11 cellular contexts compared by ENCODE assay signal in genomic region chr9:115146581-115147021, GRCh38. TPM values are rescaled to one million over a fixed set of nuclear protein-coding genes. Genes with fewer than 3 reads are reported as not detected.
DNase-seq lines count a peak whose midpoint lies in the region; ATAC-seq and TF ChIP-seq lines count a peak whose summit lies in the region.
"Had no signal": no experiment of that assay in that cellular context is flagged by ENCODE, and none has a peak within 500 bp of the region (broad histone marks: within the 10 kb centered on the region; RNA-seq: fewer than 3 reads in every experiment).

No MANE protein-coding gene starts in this region.

- intact Hi-C loops in esophagus muscularis mucosa (cut with DNase I), result loop anchor here (10.0 kb wide), 1 partner anchor 112 kb away; no protein-coding TSS in a partner anchor
- intact Hi-C loops in naive thymus-derived CD4-positive, alpha-beta T cell (cut with micrococcal nuclease), result no loop called here

- DNase-seq in AG08396 (ENCODE audit: low spot score), result peak; percentile 62
- peak; percentile 84 for DNase-seq in NCI-H226
- DNase-seq in esophagus muscularis mucosa (ENCODE audit: extremely low spot score), result no peak
- DNase-seq in nephron progenitor cell, result no peak
- no peak for DNase-seq in naive thymus-derived CD4-positive, alpha-beta T cell
- DNase-seq in germinal center (ENCODE audit: low spot score), result no peak
- no peak for DNase-seq in NCI-H524 (lab: John Stamatoyannopoulos, UW)
- DNase-seq in stimulated activated naive CD8-positive, alpha-beta T cell treated with anti-CD3 and anti-CD28 coated beads, Interleukin-15, Interleukin-2, amounts not matched to agents 100 U/mL and 50 U/mL, for 24 hours, result no peak
- DNase-seq: CD8-positive, alpha-beta memory T cell; effector CD8-positive, alpha-beta T cell; NCI-H446 treated with DMSO at 0.1 percent for 48 hours had no signal

- peak; percentile 80 for TF ChIP-seq EP300 in esophagus muscularis mucosa (IDR thresholded peaks at IDR 0.05)

- peaks cover 14% of the 10 kb centered on the region for H3K4me1 Mint-ChIP-seq in nephron progenitor cell
- peaks cover 0 to 31% (median 0%) of the 10 kb centered on the region in 7 donors for H3K4me1 Mint-ChIP-seq in naive thymus-derived CD4-positive, alpha-beta T cell

- TF ChIP-seq CTCF in esophagus muscularis mucosa (IDR thresholded peaks at IDR 0.05) (no peak), nephron progenitor cell (IDR thresholded peaks at IDR 0.05) (no peak)

- H3K4me1 ChIP-seq in esophagus muscularis mucosa, result peaks cover 0 to 51% (median 25%) of the 10 kb centered on the region in 4 donors
- H3K4me1 ChIP-seq in naive thymus-derived CD4-positive, alpha-beta T cell (ENCODE audit: control insufficient read depth in 2 of 2, insufficient read depth in 2 of 2, low read length in 2 of 2), result no peaks in the 10 kb centered on the region

- no peak overlapping the region for H3K4me3 ChIP-seq in esophagus muscularis mucosa
- no peak overlapping the region for H3K4me3 ChIP-seq in naive thymus-derived CD4-positive, alpha-beta T cell (ENCODE audit: low read length)

- H3K4me3 Mint-ChIP-seq in nephron progenitor cell, result no peak overlapping the region
- no peak overlapping the region for H3K4me3 Mint-ChIP-seq in naive thymus-derived CD4-positive, alpha-beta T cell
- H3K4me3 Mint-ChIP-seq: CD8-positive, alpha-beta memory T cell had no signal

- H3K27me3 Mint-ChIP-seq in nephron progenitor cell (ENCODE audit: low read depth, poor library complexity), result peaks cover 9% of the 10 kb centered on the region
- peaks cover 19 to 57% (median 32%) of the 10 kb centered on the region in 5 donors for H3K27me3 Mint-ChIP-seq in naive thymus-derived CD4-positive, alpha-beta T cell

- H3K9me3 Mint-ChIP-seq in nephron progenitor cell, result no peaks in the 10 kb centered on the region
- H3K9me3 Mint-ChIP-seq in naive thymus-derived CD4-positive, alpha-beta T cell, result peaks cover 0 to 8% (median 0%) of the 10 kb centered on the region in 11 donors
- H3K9me3 Mint-ChIP-seq: CD8-positive, alpha-beta memory T cell had no signal

- no peak for ATAC-seq in naive thymus-derived CD4-positive, alpha-beta T cell
- ATAC-seq in stimulated activated naive CD8-positive, alpha-beta T cell treated with anti-CD3 and anti-CD28 coated beads, Interleukin-15, Interleukin-2, amounts not matched to agents 100 U/mL and 50 U/mL, for 24 hours, result no peak

- no peaks in the 10 kb centered on the region for H3K9me3 ChIP-seq in esophagus muscularis mucosa
- H3K9me3 ChIP-seq in naive thymus-derived CD4-positive, alpha-beta T cell (ENCODE audit: control insufficient read depth in 2 of 3, low read length in 3 of 3), result no peaks in the 10 kb centered on the region

- no peak for TF ChIP-seq POLR2A in esophagus muscularis mucosa (IDR thresholded peaks at IDR 0.05; ENCODE audit: low read depth)

- POLR2A ChIA-PET in naive thymus-derived CD4-positive, alpha-beta T cell (lab: Charles Lee), result no interaction called here

- no peaks in the 10 kb centered on the region for H3K27me3 ChIP-seq in esophagus muscularis mucosa
- H3K27me3 ChIP-seq in naive thymus-derived CD4-positive, alpha-beta T cell (ENCODE audit: control insufficient read depth in 2 of 2, insufficient read depth in 2 of 2, low read length in 2 of 2), result no peaks in the 10 kb centered on the region

- CTCF ChIA-PET in naive thymus-derived CD4-positive, alpha-beta T cell (lab: Charles Lee), result no interaction called here

- H3K27ac ChIP-seq in esophagus muscularis mucosa (replicated peaks in 1 of 4), result peak overlapping the region; percentile 77 to 87 (median 86)
- no peak overlapping the region for H3K27ac ChIP-seq in naive thymus-derived CD4-positive, alpha-beta T cell (ENCODE audit: low read depth, low read length)

- H3K36me3 ChIP-seq in esophagus muscularis mucosa, result no peaks in the 10 kb centered on the region
- no peaks in the 10 kb centered on the region for H3K36me3 ChIP-seq in naive thymus-derived CD4-positive, alpha-beta T cell (ENCODE audit: control insufficient read depth in 2 of 3, insufficient read depth in 3 of 3, low read length in 3 of 3)

- whole genome bisulfite sequencing in esophagus muscularis mucosa, result 24% methylated on average over 4 of the region's 4 CpGs

- peak overlapping the region; percentile 66 for H3K27ac Mint-ChIP-seq in nephron progenitor cell
- H3K27ac Mint-ChIP-seq in naive thymus-derived CD4-positive, alpha-beta T cell, result no peak overlapping the region
- H3K27ac Mint-ChIP-seq: CD8-positive, alpha-beta memory T cell had no signal

- no peaks in the 10 kb centered on the region for H3K36me3 Mint-ChIP-seq in nephron progenitor cell (ENCODE audit: low read depth)
- H3K36me3 Mint-ChIP-seq in naive thymus-derived CD4-positive, alpha-beta T cell, result peaks cover 0 to 20% (median 0%) of the 10 kb centered on the region in 5 donors

RNA-seq across cellular contexts. Expression of gene TNC, which starts 28.6 kb away (rescaled TPM):
- 100 to 1,000 TPM; 216 to 576 (median 478) TPM for total RNA-seq in esophagus muscularis mucosa
- under 1 TPM in 1 of 5 experiments, not detected in 4; 0.22 TPM for total RNA-seq in naive thymus-derived CD4-positive, alpha-beta T cell
- polyA plus RNA-seq in naive thymus-derived CD4-positive, alpha-beta T cell, result not detected
- polyA plus RNA-seq: CD8-positive, alpha-beta memory T cell had no signal

Comparison
In these comparisons a context has a peak if more than half of its experiments do, and no peak if none do; other contexts are left out.
1. DNase-seq: peak in AG08396 (single experiment) and NCI-H226 (single experiment); none in esophagus muscularis mucosa (single experiment), nephron progenitor cell (single experiment), naive thymus-derived CD4-positive, alpha-beta T cell (0 of 9), germinal center (single experiment), NCI-H524 (0 of 2) and stimulated activated naive CD8-positive, alpha-beta T cell treated with anti-CD3 and anti-CD28 coated beads, Interleukin-15, Interleukin-2, amounts not matched to agents 100 U/mL and 50 U/mL, for 24 hours (single experiment).
2. RNA of gene TNC, which starts 28.6 kb away (total RNA-seq): 216 to 576 TPM in esophagus muscularis mucosa; 0.22 TPM in naive thymus-derived CD4-positive, alpha-beta T cell; every median in the first group is over 100 times any median in the second.